35 cellular contexts compared by ENCODE assay signal in genomic region chr10:108812906-108813305, GRCh38.
"Had no signal": no experiment of that assay in that cellular context is flagged by ENCODE, and none has a peak within 500 bp of the region (broad histone marks: within the 10 kb centered on the region; RNA-seq: fewer than 3 reads in every experiment).

No MANE protein-coding gene starts in this region.

- H3K27me3 ChIP-seq: MG63 had no signal

- H3K4me2 ChIP-seq: KMS-11 had no signal

- H3K27ac ChIP-seq: KMS-11 had no signal

- H3K36me3 ChIP-seq: MG63 had no signal

- H3K4me3 ChIP-seq: MG63 had no signal

- H3K9ac ChIP-seq: KMS-11 had no signal

- H3K9me3 ChIP-seq: MG63 had no signal

- DNase-seq: Karpas-422, Kasumi-1, MG63, MM.1S, MV-4-11, NCI-H1048, NCI-H1092, NCI-H1092 treated with DMSO at 0.1 percent for 48 hours, NCI-H1105, NCI-H1105 treated with DMSO at 0.1 percent for 48 hours, NCI-H1417, NCI-H1417 treated with DMSO at 0.1 percent for 48 hours, NCI-H1436, NCI-H1436 treated with DMSO at 0.1 percent for 48 hours, NCI-H146, NCI-H1694, NCI-H1694 treated with DMSO at 0.1 percent for 48 hours, NCI-H187, NCI-H187 treated with DMSO at 0.1 percent for 48 hours, NCI-H1930, NCI-H2029, NCI-H2029 treated with DMSO at 0.1 percent for 48 hours, NCI-H2081, NCI-H2081 treated with DMSO at 0.1 percent for 48 hours, NCI-H2107, NCI-H2171, NCI-H2171 treated with DMSO at 0.1 percent for 48 hours, NCI-H2227 treated with DMSO at 0.1 percent for 48 hours, NCI-H226, NCI-H345, NCI-H446, NCI-H446 treated with DMSO at 0.1 percent for 48 hours, NCI-H510A, NCI-H510A treated with DMSO at 0.1 percent for 48 hours had no signal
